In the genomic region with DNA sequence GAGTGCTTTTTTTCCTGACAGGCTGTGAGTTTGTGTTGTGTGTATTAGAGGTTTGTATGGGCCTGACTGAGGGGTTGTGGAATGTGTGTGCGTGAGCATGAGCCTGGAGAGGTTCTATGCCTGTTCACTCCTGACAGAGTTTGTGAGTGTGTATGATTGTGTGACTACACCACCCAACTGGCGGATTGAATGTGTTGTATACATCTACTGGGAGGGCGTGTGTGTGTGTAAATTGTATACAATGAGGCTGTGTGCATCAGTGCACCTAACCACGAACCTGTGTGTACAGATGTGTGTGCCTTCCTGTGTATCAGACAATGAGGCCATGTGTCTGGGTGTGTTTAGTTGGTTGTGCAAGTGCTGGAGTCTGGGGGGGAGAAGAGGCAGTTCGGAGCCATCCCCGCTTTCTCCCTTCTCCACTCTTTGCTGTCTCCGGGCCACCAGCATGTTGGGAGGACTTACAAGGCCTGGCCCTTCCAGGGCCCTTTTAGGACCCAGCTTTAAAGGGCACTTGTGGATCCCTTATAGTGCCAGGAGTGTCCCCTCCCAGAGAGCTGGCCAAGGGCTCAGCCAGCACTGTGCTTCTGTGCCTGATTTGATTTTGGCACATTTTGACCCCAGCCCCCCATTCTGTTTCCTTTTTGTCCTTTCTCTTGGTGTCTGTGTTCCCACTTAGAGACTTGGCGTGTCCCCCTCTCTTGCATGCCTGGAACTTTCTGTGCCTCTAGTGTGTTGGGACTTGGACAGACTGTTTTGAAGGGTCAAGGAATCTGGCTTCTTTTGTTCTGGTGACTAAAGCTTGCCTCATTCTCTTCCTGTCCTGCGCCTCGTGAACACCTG, we compare ENCODE assay signal across 1 cellular context.
TF ChIP-seq lines count a peak whose summit lies in the region.

No MANE protein-coding gene starts in this region.

TF ChIP-seq in IMR-90, 13 proteins besides CTCF, POLR2A, EP300 and RAD21:
- TF ChIP-seq SMC3 (IDR thresholded peaks at IDR 0.05; ENCODE audit: low read depth, low read length): no peak
- TF ChIP-seq CEBPB (IDR thresholded peaks at IDR 0.05; ENCODE audit: low read depth, low read length): peak; percentile 21; the same call in 1 of the 2 replicates
- TF ChIP-seq MXI1 (IDR thresholded peaks at IDR 0.05; ENCODE audit: borderline replicate concordance, low read depth, low read length): peak; percentile 68; the same call in 1 of the 2 replicates
- no peak for TF ChIP-seq RCOR1 (IDR thresholded peaks at IDR 0.05; ENCODE audit: insufficient replicate concordance, low read length)
